In genomic region chr7:98051118-98051744, GRCh38 we compare ENCODE assay signal across 8 cellular contexts. TPM values are rescaled to one million over a fixed set of nuclear protein-coding genes. Genes with fewer than 3 reads are reported as not detected.
DNase-seq lines count a peak whose midpoint lies in the region; ATAC-seq and TF ChIP-seq lines count a peak whose summit lies in the region.

No MANE protein-coding gene starts in this region.

- DNase-seq in NCI-H82 (lab: John Stamatoyannopoulos, UW), result peak; percentile 54
- no peak for DNase-seq in NCI-H82 treated with DMSO at 0.1 percent for 48 hours (lab: John Stamatoyannopoulos, UW; ENCODE audit: unreplicated experiment)
- peak; percentile 47 to 61 for DNase-seq in activated CD4-positive, alpha-beta T cell treated with anti-CD3 and anti-CD28 coated beads for 24 hours (ENCODE audit: low read depth in 2 of 2)
- DNase-seq in endothelial cell (ENCODE audit: low spot score), result peak; percentile 15
- peak; percentile 28 to 63 (median 53) for DNase-seq in stimulated activated CD4-positive, alpha-beta T cell treated with anti-CD3 and anti-CD28 coated beads, TNF-alpha, amount 100 ng/mL, for 48 hours (ENCODE audit: low read depth in 3 of 3)
- no peak for DNase-seq in GM10248 (ENCODE audit: extremely low spot score)

- ATAC-seq in HG03039 (IDR thresholded peaks at IDR 0.05; ENCODE audit: unreplicated experiment) (no peak), HG03469 (IDR thresholded peaks at IDR 0.05; ENCODE audit: unreplicated experiment) (no peak)

- no peak overlapping the region for H3K27ac Mint-ChIP-seq in endothelial cell (ENCODE audit: unreplicated experiment)

- CTCF ChIA-PET in GM10248 (lab: Yijun Ruan, JAX), result interaction anchor here (0.6 to 1.5 kb wide), 3 partner anchors 55 to 118 kb away, joined by 3 to 4 read pairs (median 3); no protein-coding TSS in a partner anchor

- no peaks in the 10 kb centered on the region for H3K36me3 Mint-ChIP-seq in endothelial cell (ENCODE audit: low read depth, unreplicated experiment)

- TF ChIP-seq CTCF in endothelial cell (IDR thresholded peaks at IDR 0.05; ENCODE audit: unreplicated experiment), result no peak
- TF ChIP-seq CTCF in GM10248 (IDR thresholded peaks at IDR 0.05; ENCODE audit: control extremely low read depth, extremely low read depth, low read depth, missing control alignments), result no peak

- H3K4me1 Mint-ChIP-seq in endothelial cell (ENCODE audit: unreplicated experiment), result no peaks in the 10 kb centered on the region

- H3K27me3 Mint-ChIP-seq in endothelial cell (ENCODE audit: unreplicated experiment), result peaks cover 1% of the 10 kb centered on the region

- POLR2A ChIA-PET in GM10248 (lab: Yijun Ruan, JAX), result no interaction called here

- no peaks in the 10 kb centered on the region for H3K9me3 Mint-ChIP-seq in endothelial cell (ENCODE audit: unreplicated experiment)

- no peak overlapping the region for H3K4me3 Mint-ChIP-seq in endothelial cell (ENCODE audit: unreplicated experiment)

RNA-seq across cellular contexts. Expression of gene LMTK2, which starts 55.4 kb away (rescaled TPM):
- total RNA-seq in endothelial cell (ENCODE audit: unreplicated experiment), result 32.5 TPM

Comparison
In these comparisons a context has a peak if more than half of its experiments do, and no peak if none do; other contexts are left out.
1. DNase-seq: peak in NCI-H82 (single experiment), activated CD4-positive, alpha-beta T cell treated with anti-CD3 and anti-CD28 coated beads for 24 hours (2 of 2), endothelial cell (single experiment) and stimulated activated CD4-positive, alpha-beta T cell treated with anti-CD3 and anti-CD28 coated beads, TNF-alpha, amount 100 ng/mL, for 48 hours (3 of 3); none in NCI-H82 treated with DMSO at 0.1 percent for 48 hours (single experiment) and GM10248 (single experiment).